ENCODE assay signal across 7 cellular contexts in the genomic region with DNA sequence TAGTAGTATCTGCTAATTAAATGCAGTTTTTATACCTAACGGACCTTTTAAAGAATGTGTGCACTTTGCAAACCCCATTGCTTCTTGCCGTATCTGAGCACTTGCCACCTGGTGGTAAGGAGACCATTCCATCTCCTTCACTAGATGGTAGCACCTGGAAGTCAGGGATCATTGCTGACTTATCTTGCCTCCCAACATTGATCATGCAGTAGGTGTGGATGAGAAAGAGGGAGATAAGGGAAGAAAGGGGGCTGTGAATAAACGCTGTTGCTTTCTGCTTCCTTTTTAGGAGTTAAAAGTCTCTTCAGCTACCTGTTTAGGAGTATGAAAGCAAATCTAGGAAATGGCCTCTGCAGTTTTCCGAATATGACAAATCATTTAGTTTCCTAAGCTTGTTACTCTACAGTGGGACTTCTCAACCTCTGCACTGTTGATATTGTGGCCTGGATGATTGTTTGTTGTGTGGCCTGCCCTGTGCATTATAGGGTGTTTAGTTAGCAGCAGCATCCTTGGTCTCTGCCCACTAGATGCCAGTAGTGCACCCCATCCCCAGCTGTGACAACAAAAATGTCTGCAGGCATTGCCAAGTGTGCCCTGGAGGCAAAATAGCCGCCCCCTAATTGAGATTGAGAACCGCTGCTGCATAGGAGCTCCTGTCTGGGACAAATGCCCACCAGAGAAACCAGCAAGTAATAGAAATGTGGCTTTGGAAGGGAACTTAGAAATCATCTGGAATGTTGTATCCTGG. TPM values are rescaled to one million over a fixed set of nuclear protein-coding genes. Genes with fewer than 3 reads are reported as not detected.
DNase-seq lines count a peak whose midpoint lies in the region; ATAC-seq, FAIRE-seq and TF ChIP-seq lines count a peak whose summit lies in the region.

No MANE protein-coding gene starts in this region.

- H3K79me2 ChIP-seq in keratinocyte (ENCODE audit: control insufficient read depth, insufficient read depth, low read length) = peaks cover 43% of the 10 kb centered on the region

- FAIRE-seq in keratinocyte (lab: Jason Lieb, UNC) = peak; percentile 26

- ATAC-seq in GM19455 (IDR thresholded peaks at IDR 0.05; ENCODE audit: unreplicated experiment) (peak; percentile 53), HG03460 (IDR thresholded peaks at IDR 0.05; ENCODE audit: unreplicated experiment) (peak; percentile 53)

- 54 to 63% (median 58%) methylated on average over 6 of the region's 6 CpGs for WGBS in adrenal gland, 4 donors

- H3K36me3 ChIP-seq in adrenal gland (replicated peaks in 1 of 2) = no peaks in the 10 kb centered on the region
- H3K36me3 ChIP-seq in keratinocyte (ENCODE audit: control insufficient read depth in 2 of 2, extremely low read depth in 1 of 2, insufficient read depth in 2 of 2, low read length in 2 of 2) = no peaks in the 10 kb centered on the region
- no peaks in the 10 kb centered on the region for H3K36me3 ChIP-seq in uterus

- TF ChIP-seq CTCF in adrenal gland (IDR thresholded peaks at IDR 0.05) (peak; percentile 7 to 60 (median 42)), keratinocyte (optimal IDR thresholded peaks at IDR 0.05 in 1 of 3, IDR thresholded peaks at IDR 0.05 in 1 of 3, conservative IDR thresholded peaks at IDR 0.05 in 1 of 3; ENCODE audit: extremely low read depth in 1 of 3, insufficient read depth in 2 of 3, low read length in 3 of 3) (peak; percentile 30 to 73 (median 30)), uterus (IDR thresholded peaks at IDR 0.05) (peak; percentile 24 to 44 (median 28))

- H3K9me3 ChIP-seq in adrenal gland (replicated peaks in 1 of 3) = no peaks in the 10 kb centered on the region
- no peaks in the 10 kb centered on the region for H3K9me3 ChIP-seq in keratinocyte (ENCODE audit: control insufficient read depth, low read depth, low read length)
- no peaks in the 10 kb centered on the region for H3K9me3 ChIP-seq in uterus

- TF ChIP-seq POLR2A in adrenal gland (IDR thresholded peaks at IDR 0.05) = no peak
- TF ChIP-seq POLR2A in uterus (IDR thresholded peaks at IDR 0.05) = no peak

- H3K27me3 ChIP-seq in adrenal gland = no peaks in the 10 kb centered on the region
- H3K27me3 ChIP-seq in keratinocyte (ENCODE audit: control insufficient read depth, extremely low read depth, insufficient read depth, low read length) = no peaks in the 10 kb centered on the region
- no peaks in the 10 kb centered on the region for H3K27me3 ChIP-seq in uterus

- no peak overlapping the region for H3K4me2 ChIP-seq in keratinocyte (ENCODE audit: control insufficient read depth, extremely low read depth, insufficient read depth, low read depth, low read length)

- no peaks in the 10 kb centered on the region for H4K20me1 ChIP-seq in keratinocyte (ENCODE audit: control insufficient read depth, extremely low read depth, insufficient read depth, low read length)

- H3K4me1 ChIP-seq in adrenal gland (replicated peaks in 1 of 2) (peaks cover 32 to 51% of the 10 kb centered on the region in 2 donors), keratinocyte (ENCODE audit: control insufficient read depth, extremely low read depth, insufficient read depth, low read length) (peaks cover 3% of the 10 kb centered on the region), uterus (peaks cover 4 to 31% of the 10 kb centered on the region in 2 donors)

- H3K27ac ChIP-seq in adrenal gland = no peak overlapping the region
- no peak overlapping the region for H3K27ac ChIP-seq in keratinocyte (ENCODE audit: control insufficient read depth, insufficient read depth, low read length)
- peak overlapping the region; percentile 73 to 96 for H3K27ac ChIP-seq in uterus

- peaks cover 3% of the 10 kb centered on the region for H3K9me1 ChIP-seq in keratinocyte (ENCODE audit: control insufficient read depth, extremely low read depth, insufficient read depth, low read length)

- no peak overlapping the region for H3K9ac ChIP-seq in keratinocyte (ENCODE audit: control insufficient read depth, extremely low read depth, insufficient read depth, low read length)

- no peak overlapping the region for H2AFZ ChIP-seq in keratinocyte (ENCODE audit: control insufficient read depth, low read length)

- H3K4me3 ChIP-seq in adrenal gland = no peak overlapping the region
- H3K4me3 ChIP-seq in keratinocyte (ENCODE audit: control insufficient read depth in 2 of 3, extremely low read depth in 1 of 3, insufficient read depth in 2 of 3, low read depth in 1 of 3, low read length in 3 of 3) = no peak overlapping the region
- no peak overlapping the region for H3K4me3 ChIP-seq in uterus

- intact Hi-C loops in adrenal gland (cut with DNase I) = no loop called here
- intact Hi-C loops in uterus (cut with DNase I; ENCODE audit: low total_unique reads) = no loop called here

- peak; percentile 17 for DNase-seq in GM03348 (ENCODE audit: low spot score)
- peak; percentile 38 to 69 (median 46) for DNase-seq in adrenal gland
- no peak for DNase-seq in keratinocyte (ENCODE audit: low read depth, low spot score)
- no peak for DNase-seq in uterus
- no peak for DNase-seq in activated T-cell treated with anti-CD3 and anti-CD28 coated beads, Interleukin-2, amount 50 U/mL, for 48 hours

- dilution Hi-C loops in keratinocyte (cut with MboI; ENCODE audit: extremely low pct_ligation_motif_present, low sequenced_read_pairs) = no loop called here

RNA-seq across cellular contexts. Expression of a gene that starts 38.8 kb away (rescaled TPM):
- total RNA-seq in adrenal gland (10 to 100 TPM; 12.9 to 58.2 (median 36.5) TPM), uterus (10 to 100 TPM; 50.4 to 65.3 (median 63.7) TPM)
- polyA plus RNA-seq in adrenal gland (10 to 100 TPM in 1 of 3 donors, 1 to 10 TPM in 2; 4.1 to 14.1 (median 8.9) TPM), keratinocyte (10.0 to 11.0 TPM (median 10.1 TPM) in 3 replicates)
- polyA plus RNA-seq in keratinocyte (2011; ENCODE audit: low read depth) = 25.5 TPM
- 4.4 and 9.5 TPM in 2 replicates for polyA plus RNA-seq in keratinocyte (2011; cell fraction: cytosol; rRNA removed)
- polyA plus RNA-seq in keratinocyte (2011; cell fraction: nucleus; rRNA removed) = 17.9 and 22.6 TPM in 2 replicates
- 5.8 and 13.5 TPM in 2 replicates for polyA plus RNA-seq in keratinocyte (2012; ENCODE audit: low replicate concordance)
- 8.4 to 28.2 TPM (median 17.5 TPM) in 3 replicates for polyA minus RNA-seq in keratinocyte
- 9.4 TPM for polyA minus RNA-seq in keratinocyte (2011; cell fraction: cytosol; rRNA and poly(A)+ RNA removed)
- 21.0 and 38.9 TPM in 2 replicates for polyA minus RNA-seq in keratinocyte (2011; cell fraction: nucleus; rRNA and poly(A)+ RNA removed)

Comparison
In these comparisons a context has a peak if more than half of its experiments do, and no peak if none do; other contexts are left out.
1. DNase-seq: peak in GM03348 (single experiment) and adrenal gland (7 of 7); none in keratinocyte (single experiment), uterus (0 of 2) and activated T-cell treated with anti-CD3 and anti-CD28 coated beads, Interleukin-2, amount 50 U/mL, for 48 hours (0 of 2).
2. H3K27ac ChIP-seq: peak in uterus (2 of 2); none in adrenal gland (0 of 5) and keratinocyte (single experiment).
3. Peak in every context shown above with its lines, with median percentiles within 50 percentile points of each other: CTCF ChIP-seq.